ENCODE assay signal across 8 cellular contexts in genomic region chr19:45092747-45093678, GRCh38. TPM values are rescaled to one million over a fixed set of nuclear protein-coding genes. Genes with fewer than 3 reads are reported as not detected.
A peak's percentile ranks its signal among the peaks of the same experiment; 100 is the strongest.
DNase-seq lines count a peak whose midpoint lies in the region; ATAC-seq and TF ChIP-seq lines count a peak whose summit lies in the region.

Gene PPP1R37, plus strand, starts transcription at chr19:45093179. Its CDS starts 147 bp downstream, at chr19:45093326.

- peak; percentile 67 for ATAC-seq in HG02678 (IDR thresholded peaks at IDR 0.05; ENCODE audit: unreplicated experiment)
- ATAC-seq in activated naive CD8-positive, alpha-beta T cell treated with anti-CD3 and anti-CD28 coated beads, Interleukin-2, amount 50 U/mL, for 24 hours, result peak; percentile 80

- peak within 1 kb of the TSS; percentile 98 for H3K4me2 ChIP-seq in parathyroid adenoma (ENCODE audit: low read length)

- intact Hi-C loops in tibial artery (cut with DNase I; ENCODE audit: low total_unique reads), result no loop called here

- DNase-seq in GM10248 (ENCODE audit: extremely low spot score) (peak; percentile 95), NCI-H1436 treated with DMSO at 0.1 percent for 48 hours (lab: John Stamatoyannopoulos, UW) (peak; percentile 86), T follicular helper cell (ENCODE audit: low read depth) (peak; percentile 90), cardiac muscle cell (ENCODE audit: low read depth in 1 of 2, low spot score in 1 of 2) (peak; percentile 98), tibial artery (peak; percentile 93 to 95)
- DNase-seq in activated naive CD8-positive, alpha-beta T cell treated with anti-CD3 and anti-CD28 coated beads, Interleukin-2, amount 50 U/mL, for 24 hours, result peak; percentile 91

- peak within 1 kb of the TSS; percentile 90 for H2AFZ ChIP-seq in parathyroid adenoma

- peaks cover 24% of the 10 kb centered on the region for H3K36me3 Mint-ChIP-seq in activated naive CD8-positive, alpha-beta T cell treated with anti-CD3 and anti-CD28 coated beads, Interleukin-2, amount 50 U/mL, for 24 hours (ENCODE audit: low read depth)

- CTCF ChIA-PET in GM10248 (lab: Yijun Ruan, JAX), result interaction anchor here (0.6 to 2.8 kb wide), 16 partner anchors 9 to 141 kb away, joined by 3 to 15 read pairs (median 4); partner anchors contain the start of genes BLOC1S3 and GEMIN7

- POLR2A ChIA-PET in GM10248 (lab: Yijun Ruan, JAX), result interaction anchor here (0.8 to 1.4 kb wide), 4 partner anchors 8 to 54 kb away, joined by 3 to 8 read pairs (median 4); partner anchors contain the start of genes CLASRP and GEMIN7

- peak within 1 kb of the TSS; percentile 99 for H3K27ac ChIP-seq in cardiac muscle cell
- H3K27ac ChIP-seq in parathyroid adenoma, result peak within 1 kb of the TSS; percentile 84
- peak within 1 kb of the TSS; percentile 77 to 84 for H3K27ac ChIP-seq in tibial artery

- no peaks in the 10 kb centered on the region for H3K9me3 Mint-ChIP-seq in activated naive CD8-positive, alpha-beta T cell treated with anti-CD3 and anti-CD28 coated beads, Interleukin-2, amount 50 U/mL, for 24 hours

- H3K9me3 ChIP-seq in cardiac muscle cell (ENCODE audit: low read depth), result no peaks in the 10 kb centered on the region
- no peaks in the 10 kb centered on the region for H3K9me3 ChIP-seq in parathyroid adenoma (ENCODE audit: control insufficient read depth, low read length)
- no peaks in the 10 kb centered on the region for H3K9me3 ChIP-seq in tibial artery

- H3K79me2 ChIP-seq in parathyroid adenoma, result peaks cover 51% of the 10 kb centered on the region

- H3K27me3 ChIP-seq in cardiac muscle cell (no peaks in the 10 kb centered on the region), parathyroid adenoma (ENCODE audit: control insufficient read depth, insufficient read depth, low read length) (no peaks in the 10 kb centered on the region), tibial artery (no peaks in the 10 kb centered on the region)

- H3K4me3 ChIP-seq in cardiac muscle cell, result peak within 1 kb of the TSS; percentile 92
- peak within 1 kb of the TSS; percentile 88 for H3K4me3 ChIP-seq in parathyroid adenoma (ENCODE audit: low read depth, low read length)
- peak within 1 kb of the TSS; percentile 80 to 83 for H3K4me3 ChIP-seq in tibial artery

- H3K4me1 Mint-ChIP-seq in activated naive CD8-positive, alpha-beta T cell treated with anti-CD3 and anti-CD28 coated beads, Interleukin-2, amount 50 U/mL, for 24 hours, result peaks cover 63% of the 10 kb centered on the region

- H3K4me3 Mint-ChIP-seq in activated naive CD8-positive, alpha-beta T cell treated with anti-CD3 and anti-CD28 coated beads, Interleukin-2, amount 50 U/mL, for 24 hours, result peak within 1 kb of the TSS; percentile 89

- peak within 1 kb of the TSS; percentile 97 for H3K27ac Mint-ChIP-seq in activated naive CD8-positive, alpha-beta T cell treated with anti-CD3 and anti-CD28 coated beads, Interleukin-2, amount 50 U/mL, for 24 hours

- no peaks in the 10 kb centered on the region for H3K27me3 Mint-ChIP-seq in activated naive CD8-positive, alpha-beta T cell treated with anti-CD3 and anti-CD28 coated beads, Interleukin-2, amount 50 U/mL, for 24 hours

- TF ChIP-seq CTCF in GM10248 (IDR thresholded peaks at IDR 0.05; ENCODE audit: control extremely low read depth, extremely low read depth, low read depth, missing control alignments) (no peak), cardiac muscle cell (IDR thresholded peaks at IDR 0.05; ENCODE audit: low read depth, low read length) (peak; percentile 24), parathyroid adenoma (IDR thresholded peaks at IDR 0.05) (peak; percentile 28), tibial artery (IDR thresholded peaks at IDR 0.05) (peak; percentile 39 to 47)

- no peaks in the 10 kb centered on the region for H3K36me3 ChIP-seq in cardiac muscle cell
- no peaks in the 10 kb centered on the region for H3K36me3 ChIP-seq in parathyroid adenoma (ENCODE audit: control insufficient read depth, insufficient read depth, low read length)
- H3K36me3 ChIP-seq in tibial artery, result peaks cover 0 to 5% (median 0%) of the 10 kb centered on the region in 3 donors

- peak within 1 kb of the TSS; percentile 65 for H3K9ac ChIP-seq in parathyroid adenoma

- H3K4me1 ChIP-seq in cardiac muscle cell (ENCODE audit: low read depth), result peaks cover 13% of the 10 kb centered on the region
- peaks cover 28% of the 10 kb centered on the region for H3K4me1 ChIP-seq in parathyroid adenoma
- H3K4me1 ChIP-seq in tibial artery, result peaks cover 0 to 55% (median 39%) of the 10 kb centered on the region in 4 donors

RNA-seq across cellular contexts. Expression of gene PPP1R37, which starts in this region (rescaled TPM):
- 51.8 and 64.9 TPM in 2 replicates for total RNA-seq in cardiac muscle cell
- polyA plus RNA-seq in cardiac muscle cell, result 11.8 and 12.4 TPM in 2 replicates

Comparison
In these comparisons a context has a peak if more than half of its experiments do, and no peak if none do; other contexts are left out.
1. Peak in every context shown above with its lines: DNase-seq, ATAC-seq, H3K4me3 ChIP-seq and H3K27ac ChIP-seq.